22 cellular contexts compared by ENCODE assay signal in the genomic region with DNA sequence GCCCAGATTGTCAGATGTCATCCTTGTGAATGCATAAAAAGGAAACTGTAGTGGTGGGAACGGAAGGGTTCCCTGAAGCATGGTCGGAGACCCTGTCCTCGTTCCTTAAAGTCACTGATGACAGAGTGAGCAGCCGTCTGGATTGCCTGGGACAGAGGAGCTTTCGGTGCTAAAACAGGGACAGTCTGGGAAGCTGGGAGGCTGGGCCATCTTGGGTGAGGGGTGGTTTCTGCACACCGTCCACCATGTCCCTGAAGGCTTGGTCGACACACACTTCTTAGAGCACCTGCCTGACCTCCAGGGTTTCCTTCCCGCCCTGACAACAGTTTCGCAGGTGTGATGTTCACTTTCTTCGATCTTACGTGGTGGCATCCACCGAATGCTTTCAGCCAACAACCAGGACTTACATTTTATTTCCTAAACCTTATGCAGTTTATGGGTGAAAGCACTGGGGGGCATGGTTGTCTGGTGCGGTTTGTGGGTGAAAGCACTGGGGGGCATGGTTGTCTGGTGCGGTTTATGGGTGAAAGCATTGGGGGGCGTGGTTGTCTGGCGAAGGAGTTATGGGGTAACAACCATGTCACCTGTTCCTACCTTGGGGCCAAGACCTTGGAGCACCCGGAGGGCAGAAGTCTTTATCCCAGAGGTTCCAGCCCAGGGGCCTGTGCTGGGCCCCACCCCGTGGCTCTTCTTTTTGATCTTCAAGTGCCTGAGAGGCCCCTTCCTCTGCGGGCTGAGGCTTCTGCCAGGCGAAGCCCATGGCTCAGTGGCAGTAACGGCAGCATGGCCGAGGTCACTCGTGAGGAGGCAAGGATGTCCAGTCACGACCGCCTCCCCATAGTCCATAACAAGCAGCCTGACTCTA.
"Had no signal": no experiment of that assay in that cellular context is flagged by ENCODE, and none has a peak within 500 bp of the region (broad histone marks: within the 10 kb centered on the region; RNA-seq: fewer than 3 reads in every experiment).

No MANE protein-coding gene starts in this region.

- H3K27ac ChIP-seq: cardiac muscle cell, coronary artery, gastrocnemius medialis, heart right ventricle, ovary, right lobe of liver, skin epidermis, stomach, thoracic aorta, transverse colon had no signal

- H3K27ac Mint-ChIP-seq: naive thymus-derived CD4-positive, alpha-beta T cell; stimulated activated naive B cell treated with anti-CD40 and anti-IgM and Interleukin-4, amounts not matched to agents 10 μg/mL and 1 μg/mL and 100 μg/mL, for 72 hours had no signal

- H3K4me3 ChIP-seq: cardiac muscle cell, coronary artery, gastrocnemius medialis, heart right ventricle, lung, ovary, right lobe of liver, skin epidermis, stomach, thoracic aorta, transverse colon had no signal

- H3K27me3 ChIP-seq: cardiac muscle cell, ovary, right lobe of liver, stomach, transverse colon had no signal

- H3K36me3 ChIP-seq: cardiac muscle cell, gastrocnemius medialis, heart right ventricle, ovary, right lobe of liver, stomach, thoracic aorta, transverse colon had no signal

- ATAC-seq: gastrocnemius medialis; heart right ventricle; left ventricle myocardium superior; naive thymus-derived CD4-positive, alpha-beta T cell; right lobe of liver; stimulated activated naive B cell treated with anti-CD40 and anti-IgM and Interleukin-4, amounts not matched to agents 10 μg/mL and 1 μg/mL and 100 μg/mL, for 72 hours had no signal

- H3K9me3 ChIP-seq: gastrocnemius medialis, heart right ventricle, ovary, right lobe of liver, stomach, thoracic aorta, transverse colon had no signal

- DNase-seq: cerebellar nuclear complex; effector CD4-positive, alpha-beta T cell; gastrocnemius medialis; heart right ventricle; hypothalamus; left ventricle myocardium superior; mesendoderm; naive thymus-derived CD4-positive, alpha-beta T cell; ovary; right lobe of liver; stimulated activated CD4-positive, alpha-beta T cell treated with anti-CD3 and anti-CD28 coated beads, Interleukin-2, amount 100 ng/mL, for 24 hours; stimulated activated CD4-positive, alpha-beta T cell treated with anti-CD3 and anti-CD28 coated beads, Interleukin-4, amount 100 ng/mL, for 4 hours; stimulated activated naive B cell treated with anti-CD40 and anti-IgM and Interleukin-4, amounts not matched to agents 10 μg/mL and 1 μg/mL and 100 μg/mL, for 72 hours; stomach; substantia nigra; transverse colon had no signal

- H3K4me1 Mint-ChIP-seq: stimulated activated naive B cell treated with anti-CD40 and anti-IgM and Interleukin-4, amounts not matched to agents 10 μg/mL and 1 μg/mL and 100 μg/mL, for 72 hours had no signal

- H3K36me3 Mint-ChIP-seq: naive thymus-derived CD4-positive, alpha-beta T cell; stimulated activated naive B cell treated with anti-CD40 and anti-IgM and Interleukin-4, amounts not matched to agents 10 μg/mL and 1 μg/mL and 100 μg/mL, for 72 hours had no signal

- H3K4me3 Mint-ChIP-seq: naive thymus-derived CD4-positive, alpha-beta T cell; neural crest cell; stimulated activated naive B cell treated with anti-CD40 and anti-IgM and Interleukin-4, amounts not matched to agents 10 μg/mL and 1 μg/mL and 100 μg/mL, for 72 hours had no signal

- H3K4me1 ChIP-seq: heart right ventricle, right lobe of liver had no signal

- H3K9me3 Mint-ChIP-seq: naive thymus-derived CD4-positive, alpha-beta T cell; neural crest cell; stimulated activated naive B cell treated with anti-CD40 and anti-IgM and Interleukin-4, amounts not matched to agents 10 μg/mL and 1 μg/mL and 100 μg/mL, for 72 hours had no signal
